ENCODE assay signal across 21 cellular contexts in genomic region chr6:162063666-162064065, GRCh38.
"Had no signal": no experiment of that assay in that cellular context is flagged by ENCODE, and none has a peak within 500 bp of the region (broad histone marks: within the 10 kb centered on the region; RNA-seq: fewer than 3 reads in every experiment).

No MANE protein-coding gene starts in this region.

- H3K79me2 ChIP-seq: hepatocyte had no signal

- DNase-seq: effector CD4-positive, alpha-beta T cell; endodermal cell; erythroblast; foreskin keratinocyte; head of caudate nucleus; kidney; left cardiac atrium; left ventricle myocardium inferior; lower lobe of right lung; occipital lobe; pancreas; right cardiac atrium; stimulated activated CD4-positive, alpha-beta T cell treated with anti-CD3 and anti-CD28 coated beads, Interleukin-2, amount 100 ng/mL, for 48 hours; stimulated activated naive CD4-positive, alpha-beta T cell treated with Interleukin-2 at 50 U/mL for 16 hours had no signal

- H3K4me2 ChIP-seq: hepatocyte, smooth muscle cell had no signal

- H3K4me1 Mint-ChIP-seq: endodermal cell, memory B cell, mesothelial cell of epicardium had no signal

- H3K36me3 Mint-ChIP-seq: memory B cell; mesothelial cell of epicardium; natural killer cell treated with Interleukin-12 subunit alpha and Interleukin-12 subunit beta and Interleukin-15 and Interleukin-18, amount 100 ng/mL, for 72 hours had no signal

- H3K9me3 ChIP-seq: pancreas had no signal

- H3K4me3 Mint-ChIP-seq: endodermal cell; memory B cell; mesothelial cell of epicardium; natural killer cell treated with Interleukin-12 subunit alpha and Interleukin-12 subunit beta and Interleukin-15 and Interleukin-18, amount 100 ng/mL, for 72 hours had no signal

- H3K4me3 ChIP-seq: hepatocyte, left ventricle myocardium inferior, lower lobe of right lung, pancreas, smooth muscle cell had no signal

- ATAC-seq: foreskin keratinocyte; left cardiac atrium; lower lobe of right lung; natural killer cell treated with Interleukin-12 subunit alpha and Interleukin-12 subunit beta and Interleukin-15 and Interleukin-18, amount 100 ng/mL, for 72 hours; pancreas; right cardiac atrium had no signal

- H3K4me1 ChIP-seq: foreskin keratinocyte, lower lobe of right lung had no signal

- H3K27ac Mint-ChIP-seq: endodermal cell; memory B cell; mesothelial cell of epicardium; natural killer cell treated with Interleukin-12 subunit alpha and Interleukin-12 subunit beta and Interleukin-15 and Interleukin-18, amount 100 ng/mL, for 72 hours; progenitor cell of endocrine pancreas had no signal

- H2AFZ ChIP-seq: hepatocyte had no signal

- H3K27me3 Mint-ChIP-seq: memory B cell; natural killer cell treated with Interleukin-12 subunit alpha and Interleukin-12 subunit beta and Interleukin-15 and Interleukin-18, amount 100 ng/mL, for 72 hours had no signal

- H3K36me3 ChIP-seq: left ventricle myocardium inferior, lower lobe of right lung, pancreas had no signal

- H3K27ac ChIP-seq: foreskin keratinocyte, hepatocyte, left ventricle myocardium inferior, lower lobe of right lung, pancreas had no signal

- H3K27me3 ChIP-seq: foreskin keratinocyte, hepatocyte, pancreas had no signal

- FAIRE-seq: endothelial cell of umbilical vein, kidney, pancreas had no signal

- H3K9me3 Mint-ChIP-seq: natural killer cell treated with Interleukin-12 subunit alpha and Interleukin-12 subunit beta and Interleukin-15 and Interleukin-18, amount 100 ng/mL, for 72 hours had no signal
